Comparison of ENCODE assay signal across 11 cellular contexts in the genomic region with DNA sequence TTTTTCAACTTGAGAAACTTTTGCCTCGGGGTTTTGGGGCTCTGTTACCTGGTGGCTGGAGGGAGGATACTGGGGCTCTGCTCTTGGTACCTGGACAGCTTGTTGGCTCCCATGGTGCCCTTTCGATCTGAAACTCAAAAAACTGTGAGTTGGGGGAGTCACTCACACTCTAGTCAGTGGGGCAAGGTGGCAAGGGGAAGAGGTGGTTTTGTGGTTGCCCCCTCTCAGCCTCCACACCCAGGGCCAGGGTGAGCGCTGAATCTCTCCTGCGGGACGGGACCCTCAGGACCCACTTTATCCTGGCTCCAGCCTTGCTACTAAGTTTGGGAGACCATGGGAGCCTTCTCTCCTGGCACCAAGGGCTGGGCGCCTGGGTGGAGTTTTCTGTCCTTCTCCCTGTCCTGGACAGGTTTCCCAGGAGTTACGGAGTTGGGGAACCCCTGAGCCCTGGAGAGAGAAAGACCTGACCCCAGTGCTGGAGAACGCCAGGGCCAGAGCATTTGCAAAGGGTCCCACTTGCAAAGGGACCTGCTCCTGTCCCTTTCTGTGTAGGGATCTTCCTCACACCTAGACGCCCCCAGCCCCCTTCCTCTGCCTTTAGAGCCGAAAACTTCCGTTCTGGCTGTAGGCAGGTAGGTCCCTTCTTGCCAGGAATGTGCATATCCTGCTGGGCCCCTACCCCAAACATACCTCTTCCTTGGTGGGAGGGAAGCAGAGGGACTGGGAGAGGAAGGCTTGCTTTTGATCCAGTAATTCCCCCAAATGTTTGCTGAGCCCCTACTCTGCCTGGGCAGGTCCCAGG. TPM values are rescaled to one million over a fixed set of nuclear protein-coding genes. Genes with fewer than 3 reads are reported as not detected.
DNase-seq lines count a peak whose midpoint lies in the region; ATAC-seq and TF ChIP-seq lines count a peak whose summit lies in the region.
"Had no signal": no experiment of that assay in that cellular context is flagged by ENCODE, and none has a peak within 500 bp of the region (broad histone marks: within the 10 kb centered on the region; RNA-seq: fewer than 3 reads in every experiment).

No MANE protein-coding gene starts in this region.

- H3K79me2 ChIP-seq in OCI-LY7 (ENCODE audit: insufficient read depth, low read depth, low read length): peaks cover 7% of the 10 kb centered on the region; the same call in 1 of the 2 replicates

- peaks cover 37% of the 10 kb centered on the region for H3K4me1 Mint-ChIP-seq in Caco-2 (ENCODE audit: low read depth, unreplicated experiment)
- H3K4me1 Mint-ChIP-seq in progenitor cell of endocrine pancreas (ENCODE audit: low read depth): peaks cover 51% of the 10 kb centered on the region

- no peak for TF ChIP-seq POLR2A in esophagus muscularis mucosa (IDR thresholded peaks at IDR 0.05; ENCODE audit: low read depth)

- H3K27ac ChIP-seq in OCI-LY7 (ENCODE audit: low read depth, low read length, poor library complexity, severe bottlenecking) (no peak overlapping the region), esophagus muscularis mucosa (replicated peaks in 1 of 4) (no peak overlapping the region)

- H3K36me3 ChIP-seq in Caco-2 (ENCODE audit: control insufficient read depth, insufficient read depth, low read length): peaks cover 7% of the 10 kb centered on the region
- peaks cover 7% of the 10 kb centered on the region; the same call in 1 of the 2 replicates for H3K36me3 ChIP-seq in OCI-LY7 (ENCODE audit: insufficient read depth, low read length)
- H3K36me3 ChIP-seq in esophagus muscularis mucosa: peaks cover 0 to 25% (median 6%) of the 10 kb centered on the region in 4 donors

- no peak overlapping the region for H2AFZ ChIP-seq in OCI-LY7 (ENCODE audit: low read length)

- no peak for ATAC-seq in esophagus mucosa
- no peak for ATAC-seq in GM19397 (IDR thresholded peaks at IDR 0.05; ENCODE audit: unreplicated experiment)
- ATAC-seq: sciatic nerve had no signal

- intact Hi-C loops in Caco-2 (cut with micrococcal nuclease; ENCODE audit: unreplicated experiment) (loop anchor here (2.0 kb wide), 1 partner anchor 86 kb away; no protein-coding TSS in a partner anchor), OCI-LY7 (cut with micrococcal nuclease; ENCODE audit: unreplicated experiment) (loop anchor here (5.0 to 10.0 kb wide), 2 partner anchors 477 to 496 kb away; partner anchors contain the start of genes NFYA and OARD1), esophagus muscularis mucosa (cut with DNase I) (loop anchor here (5.0 kb wide), 1 partner anchor 47 kb away; no protein-coding TSS in a partner anchor)

- DNase-seq in Caco-2 (no peak), OCI-LY7 (ENCODE audit: low spot score) (no peak), fibroblast of villous mesenchyme (ENCODE audit: low read depth) (no peak), progenitor cell of endocrine pancreas (ENCODE audit: low spot score, unreplicated experiment) (no peak), HK-2 (ENCODE audit: unreplicated experiment) (no peak), esophagus muscularis mucosa (ENCODE audit: extremely low spot score) (no peak)
- DNase-seq: DMS79, IMR-90 had no signal

- H3K36me3 Mint-ChIP-seq in Caco-2 (ENCODE audit: insufficient read depth, unreplicated experiment): peaks cover 60% of the 10 kb centered on the region
- H3K36me3 Mint-ChIP-seq in progenitor cell of endocrine pancreas (ENCODE audit: insufficient read depth): peaks cover 9% of the 10 kb centered on the region

- no peaks in the 10 kb centered on the region for H3K9me3 Mint-ChIP-seq in Caco-2 (ENCODE audit: unreplicated experiment)
- no peaks in the 10 kb centered on the region for H3K9me3 Mint-ChIP-seq in progenitor cell of endocrine pancreas (ENCODE audit: low read depth)

- H3K27me3 Mint-ChIP-seq in Caco-2 (ENCODE audit: insufficient read depth, unreplicated experiment): no peaks in the 10 kb centered on the region
- H3K27me3 Mint-ChIP-seq in progenitor cell of endocrine pancreas: no peaks in the 10 kb centered on the region

- H3K9me3 ChIP-seq in Caco-2 (no peaks in the 10 kb centered on the region), OCI-LY7 (ENCODE audit: low read length) (no peaks in the 10 kb centered on the region), esophagus muscularis mucosa (no peaks in the 10 kb centered on the region)

- POLR2A ChIA-PET in Caco-2 (lab: Charles Lee): no interaction called here
- POLR2A ChIA-PET in OCI-LY7 (lab: Charles Lee): no interaction called here

- H3K4me1 ChIP-seq in Caco-2: peaks cover 43% of the 10 kb centered on the region
- peaks cover 28% of the 10 kb centered on the region for H3K4me1 ChIP-seq in OCI-LY7 (ENCODE audit: insufficient read depth, low read length, poor library complexity, severe bottlenecking)
- H3K4me1 ChIP-seq in esophagus muscularis mucosa: peaks cover 40 to 69% (median 52%) of the 10 kb centered on the region in 4 donors

- WGBS in esophagus muscularis mucosa: 79% methylated on average over 11 of the region's 11 CpGs

- H3K9me2 ChIP-seq in OCI-LY7 (ENCODE audit: insufficient read depth, low read length): no peaks in the 10 kb centered on the region

- H3K4me2 ChIP-seq in OCI-LY7 (ENCODE audit: low read length): 0 out of 2 replicates have a peak overlapping the region, but pooled peaks have one; percentile 98

- H4K20me1 ChIP-seq in OCI-LY7 (ENCODE audit: insufficient read depth, low read length): no peaks in the 10 kb centered on the region; the same call in 1 of the 2 replicates

- BruUV-seq in Caco-2 (replicated peaks; lab: Mats Ljungman, UMichigan) (TSS peak; percentile 23), OCI-LY7 (replicated peaks; lab: Mats Ljungman, UMichigan) (TSS peak; percentile 32)

- H3K27ac Mint-ChIP-seq in Caco-2 (ENCODE audit: unreplicated experiment): peak overlapping the region; percentile 49
- peak overlapping the region; percentile 59 for H3K27ac Mint-ChIP-seq in progenitor cell of endocrine pancreas

- TF ChIP-seq CTCF in Caco-2 (IDR thresholded peaks at IDR 0.05; ENCODE audit: insufficient read depth in 1 of 2, low read depth in 1 of 2, low read length in 1 of 2, severe bottlenecking in 1 of 2, unreplicated experiment in 1 of 2) (no peak), OCI-LY7 (conservative IDR thresholded peaks at IDR 0.05; ENCODE audit: low read length) (no peak), fibroblast of villous mesenchyme (IDR thresholded peaks at IDR 0.05; ENCODE audit: insufficient read depth, low read depth, low read length) (no peak), progenitor cell of endocrine pancreas (IDR thresholded peaks at IDR 0.05; ENCODE audit: unreplicated experiment) (no peak), esophagus muscularis mucosa (IDR thresholded peaks at IDR 0.05) (no peak)

- H3K4me3 ChIP-seq in Caco-2 (ENCODE audit: low read depth, low read length) (peak overlapping the region; percentile 12; the same call in 1 of the 2 replicates), OCI-LY7 (ENCODE audit: low read depth, low read length, poor library complexity, severe bottlenecking) (no peak overlapping the region), fibroblast of villous mesenchyme (ENCODE audit: low read depth, low read length) (peak overlapping the region; percentile 7), esophagus muscularis mucosa (peak overlapping the region in 2 of 4 donors; percentile 96 to 98)

- H3K4me3 Mint-ChIP-seq in Caco-2 (ENCODE audit: unreplicated experiment): peak overlapping the region; percentile 91
- H3K4me3 Mint-ChIP-seq in progenitor cell of endocrine pancreas (ENCODE audit: low read depth): peak overlapping the region; percentile 95

- CTCF ChIA-PET in Caco-2 (lab: Charles Lee) (no interaction called here), OCI-LY7 (lab: Charles Lee; ENCODE audit: unreplicated experiment) (no interaction called here)

- no peaks in the 10 kb centered on the region for H3K27me3 ChIP-seq in Caco-2 (replicated peaks; ENCODE audit: control insufficient read depth, insufficient read depth, low read length)
- peaks cover 0 to 4% (median 0%) of the 10 kb centered on the region in 4 donors for H3K27me3 ChIP-seq in esophagus muscularis mucosa

- no peak for TF ChIP-seq EP300 in esophagus muscularis mucosa (IDR thresholded peaks at IDR 0.05)

RNA-seq across cellular contexts. Expression of gene FOXP4, which starts 2.9 kb away (rescaled TPM):
- total RNA-seq in Caco-2 (2022): 108 and 117 TPM in 2 replicates
- total RNA-seq in OCI-LY7 (2014; rRNA removed; shearing (Covaris generic)): 5.1 and 6.3 TPM in 2 replicates
- 26.3 and 26.7 TPM in 2 replicates for total RNA-seq in OCI-LY7 (2022)
- total RNA-seq in fibroblast of villous mesenchyme: 2.2 and 4.5 TPM in 2 replicates
- total RNA-seq in progenitor cell of endocrine pancreas: 124 and 137 TPM in 2 replicates
- 12.0 TPM for total RNA-seq in esophagus mucosa
- total RNA-seq in esophagus muscularis mucosa: 10 to 100 TPM; 10.8 to 30.7 (median 17.7) TPM
